ENCODE assay signal across 19 cellular contexts in the genomic region with DNA sequence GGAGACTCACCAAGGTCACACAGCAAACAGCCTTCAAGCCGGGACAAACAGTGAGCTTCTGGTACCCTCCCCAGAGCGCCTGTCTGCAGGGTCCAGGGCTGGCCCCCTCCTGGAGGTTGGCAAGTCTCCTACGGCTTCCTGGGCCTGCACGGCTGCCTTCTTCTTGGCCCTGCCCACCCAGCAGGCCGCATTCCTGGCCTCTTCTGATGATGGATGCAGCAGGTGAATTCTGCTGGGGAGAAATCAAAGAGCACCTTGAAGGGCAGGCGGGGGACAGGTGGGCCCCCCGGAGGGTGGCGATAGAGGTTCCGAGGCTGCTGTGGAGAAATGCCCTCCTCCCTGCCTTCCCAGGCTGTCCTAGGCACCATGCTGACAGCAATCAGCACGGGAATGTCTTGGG. TPM values are rescaled to one million over a fixed set of nuclear protein-coding genes. Genes with fewer than 3 reads are reported as not detected.
DNase-seq lines count a peak whose midpoint lies in the region; ATAC-seq, FAIRE-seq and TF ChIP-seq lines count a peak whose summit lies in the region.
"Had no signal": no experiment of that assay in that cellular context is flagged by ENCODE, and none has a peak within 500 bp of the region (broad histone marks: within the 10 kb centered on the region; RNA-seq: fewer than 3 reads in every experiment).

No MANE protein-coding gene starts in this region.

- no peaks in the 10 kb centered on the region for H3K79me1 ChIP-seq in H1 (ENCODE audit: low read depth, low read length)

- H3K23me2 ChIP-seq in H1 (ENCODE audit: low read depth, low read length), result no peaks in the 10 kb centered on the region

- POLR2A ChIA-PET in H1 (lab: Charles Lee; ENCODE audit: partially characterized antibody), result no interaction called here

- H2BK15ac ChIP-seq in H1 (ENCODE audit: low read length), result no peak overlapping the region

- H3K27ac ChIP-seq in H1 (ENCODE audit: low read depth, low read length), result no peak overlapping the region
- no peak overlapping the region for H3K27ac ChIP-seq in upper lobe of left lung
- H3K27ac ChIP-seq: BLaER1 had no signal

- no peak for FAIRE-seq in H1 (lab: Jason Lieb, UNC)
- FAIRE-seq: GM12892, GM18507, H54, HepG2 had no signal

- peak; percentile 62 for DNase-seq in H7
- DNase-seq in H1 (ENCODE audit: low read depth in 1 of 2, low spot score in 2 of 2), result no peak
- peak; percentile 28 for DNase-seq in iPS-NIHi7 (ENCODE audit: extremely low spot score)
- peak; percentile 8 to 42 for DNase-seq in upper lobe of left lung
- no peak for DNase-seq in NCI-H2227 treated with DMSO at 0.1 percent for 48 hours (lab: John Stamatoyannopoulos, UW)
- DNase-seq: 8988T; CD4-positive, alpha-beta memory T cell; DMS153; DMS79; GDM1 had no signal

- no peak overlapping the region for H2BK12ac ChIP-seq in H1 (ENCODE audit: low read depth, low read length)

- no peak overlapping the region for H3K9ac ChIP-seq in H1 (replicated peaks in 1 of 4; ENCODE audit: extremely low read depth in 1 of 4, low read depth in 3 of 4, low read length in 3 of 4)
- H3K9ac ChIP-seq: BLaER1 had no signal

- TF ChIP-seq RAD21 in H1 (IDR thresholded peaks at IDR 0.05 in 1 of 2, conservative IDR thresholded peaks at IDR 0.05 in 1 of 2; ENCODE audit: low read depth in 2 of 2, low read length in 2 of 2), result no peak

- no peak overlapping the region for H3K56ac ChIP-seq in H1 (replicated peaks; ENCODE audit: insufficient read length, low read depth, low read length)

- H2AFZ ChIP-seq in H1 (ENCODE audit: low read length), result no peak overlapping the region

- H3K4me2 ChIP-seq in H1 (ENCODE audit: insufficient read depth in 1 of 2, low read depth in 2 of 2, low read length in 2 of 2), result peak overlapping the region in 1 of 2 experiments; percentile 24; a peak in 1 of 4 replicates
- H3K4me2 ChIP-seq: BLaER1 had no signal

- TF ChIP-seq CTCF in H1 (IDR thresholded peaks at IDR 0.05; ENCODE audit: control extremely low read depth in 1 of 3, insufficient read depth in 1 of 3, low read depth in 1 of 3, low read length in 3 of 3) (peak in 1 of 3 experiments; percentile 3; a peak in 2 of 4 replicates), upper lobe of left lung (IDR thresholded peaks at IDR 0.05) (no peak)

- H3K36me3 ChIP-seq in H7 (replicated peaks; ENCODE audit: control insufficient read depth, insufficient read depth, low read length), result no peaks in the 10 kb centered on the region
- no peaks in the 10 kb centered on the region for H3K36me3 ChIP-seq in H1 (ENCODE audit: control insufficient read depth in 2 of 4, insufficient read depth in 4 of 4, low read length in 3 of 4)
- H3K36me3 ChIP-seq in upper lobe of left lung, result no peaks in the 10 kb centered on the region
- H3K36me3 ChIP-seq: BLaER1 had no signal

- H3K27me3 ChIP-seq in H7 (ENCODE audit: control insufficient read depth, insufficient read depth, low read length) (no peaks in the 10 kb centered on the region), H1 (replicated peaks in 1 of 4; ENCODE audit: control insufficient read depth in 3 of 4, extremely low read depth in 1 of 4, insufficient read depth in 3 of 4, low read length in 3 of 4) (no peaks in the 10 kb centered on the region), upper lobe of left lung (no peaks in the 10 kb centered on the region)
- H3K27me3 ChIP-seq: BLaER1 had no signal

- 55% methylated on average over 10 of the region's 10 CpGs; no CpG with 5 or more reads in 1 of the 2 experiments for WGBS in H1 (ENCODE audit: extremely low coverage in 1 of 2, insufficient coverage in 1 of 2, insufficient read length in 1 of 2, insufficient replicate concordance in 2 of 2, low coverage in 1 of 2, low lambda C conversion rate in 2 of 2, missing lambda C conversion rate in 1 of 2), 2 experiments
- 80 to 86% methylated on average over 6 to 10 of the region's 10 CpGs for WGBS in upper lobe of left lung, 2 donors

- no peaks in the 10 kb centered on the region for H3K79me2 ChIP-seq in H1 (ENCODE audit: control insufficient read depth in 1 of 2, insufficient read depth in 2 of 2, low read length in 2 of 2)

- H3K4me3 ChIP-seq in H7 (ENCODE audit: insufficient read depth, low read depth, low read length) (no peak overlapping the region), H1 (ENCODE audit: extremely low read depth in 1 of 4, insufficient read depth in 2 of 4, low read depth in 3 of 4, low read length in 4 of 4) (no peak overlapping the region), upper lobe of left lung (no peak overlapping the region)
- H3K4me3 ChIP-seq: BLaER1 had no signal

- H2BK20ac ChIP-seq in H1 (ENCODE audit: low read length), result no peak overlapping the region

- no peak overlapping the region for H2BK5ac ChIP-seq in H1 (ENCODE audit: low read depth, low read length)

- H4K8ac ChIP-seq in H1 (ENCODE audit: extremely low read depth, insufficient read depth, low read length), result no peak overlapping the region

- CTCF ChIA-PET in H1 (lab: Charles Lee; ENCODE audit: partially characterized antibody), result interaction anchor here (0.8 to 9.8 kb wide), 20 partner anchors 9 to 444 kb away, joined by 3 to 299 read pairs (median 6); no protein-coding TSS in a partner anchor

- no peak for TF ChIP-seq EP300 in H1 (IDR thresholded peaks at IDR 0.05; ENCODE audit: borderline replicate concordance in 1 of 2, low read depth in 2 of 2, low read length in 2 of 2)
- TF ChIP-seq EP300 in upper lobe of left lung (IDR thresholded peaks at IDR 0.05), result no peak

- no peak overlapping the region for H3K23ac ChIP-seq in H1 (ENCODE audit: insufficient read length)

- H2BK120ac ChIP-seq in H1 (replicated peaks; ENCODE audit: low read depth, low read length), result no peak overlapping the region

- no peak overlapping the region for H3K18ac ChIP-seq in H1 (ENCODE audit: extremely low read depth, low read length)

- no peaks in the 10 kb centered on the region for H4K20me1 ChIP-seq in H1 (replicated peaks in 1 of 2; ENCODE audit: control insufficient read depth in 1 of 2, insufficient read depth in 2 of 2, low read length in 2 of 2)
- H4K20me1 ChIP-seq: BLaER1 had no signal

- H3K4me1 ChIP-seq in H1 (replicated peaks in 1 of 4; ENCODE audit: control insufficient read depth in 3 of 4, insufficient read depth in 4 of 4, low read length in 3 of 4) (peaks cover 0 to 8% (median 3%) of the 10 kb centered on the region in 4 experiments; a peak in 6 of 7 replicates), upper lobe of left lung (peaks cover 0 to 21% (median 10%) of the 10 kb centered on the region in 4 donors)

- ATAC-seq in upper lobe of left lung (ENCODE audit: low FRiP score in 2 of 2), result no peak
- no peak for ATAC-seq in GM18858 (IDR thresholded peaks at IDR 0.05; ENCODE audit: unreplicated experiment)
- ATAC-seq in GM18873 (IDR thresholded peaks at IDR 0.05; ENCODE audit: low FRiP score, unreplicated experiment), result no peak
- ATAC-seq: HepG2 had no signal

- no peak overlapping the region for H4K91ac ChIP-seq in H1 (replicated peaks; ENCODE audit: insufficient read length, low read length)

- H3K9me3 ChIP-seq in H1 (ENCODE audit: insufficient read depth in 2 of 2, low read depth in 1 of 2, low read length in 1 of 2), result no peaks in the 10 kb centered on the region
- no peaks in the 10 kb centered on the region for H3K9me3 ChIP-seq in upper lobe of left lung
- H3K9me3 ChIP-seq: BLaER1 had no signal

- no peak overlapping the region for H2AK5ac ChIP-seq in H1 (ENCODE audit: low read depth, low read length)

- no peak overlapping the region for H3K14ac ChIP-seq in H1 (ENCODE audit: insufficient read length)

- no peak for TF ChIP-seq POLR2A in H1 (IDR thresholded peaks at IDR 0.05; ENCODE audit: control extremely low read depth in 1 of 2, low read depth in 2 of 2, low read length in 2 of 2)
- TF ChIP-seq POLR2A in upper lobe of left lung (IDR thresholded peaks at IDR 0.05), result no peak

- H3K4ac ChIP-seq in H1 (replicated peaks; ENCODE audit: insufficient read length, low read depth, low read length), result no peak overlapping the region

- no peak overlapping the region for H4K5ac ChIP-seq in H1 (ENCODE audit: insufficient read length, low read depth, low read length)

TF ChIP-seq in H1, 55 proteins besides CTCF, POLR2A, EP300 and RAD21:
- TF ChIP-seq JUND (IDR thresholded peaks at IDR 0.05; ENCODE audit: low read length) (no peak), TEAD4 (IDR thresholded peaks at IDR 0.05; ENCODE audit: low read depth, low read length) (0 out of 2 replicates have a peak, but pooled peaks have one; percentile 52), HDAC2 (IDR thresholded peaks at IDR 0.05; ENCODE audit: borderline replicate concordance in 1 of 2, low read depth in 2 of 2, low read length in 2 of 2) (peak in 1 of 2 experiments; percentile 49; a peak in 1 of 4 replicates)

RNA-seq across cellular contexts. Expression of a gene that starts 3.8 kb away (rescaled TPM):
- 1.6 and 2.1 TPM in 2 replicates for total RNA-seq in H7 (2014; rRNA removed; shearing (Covaris generic))
- total RNA-seq in H1 (2021; fragmentation: NEBNext Ultra II Directional; extraction: Animal tissue kit (Norgen Biotek cat#: 25700)), result 1.8 and 1.9 TPM in 2 replicates
- polyA plus RNA-seq in H1 (2011; rRNA removed), result 1.0 and 1.6 TPM in 2 replicates
- 0.83 TPM for polyA plus RNA-seq in H1 (2011; cell fraction: cytosol; rRNA removed)
- polyA plus RNA-seq in H1 (2011; cell fraction: nucleus; rRNA removed), result 1.8 TPM
- 0.77 to 1.4 TPM (median 1.2 TPM) in 4 replicates for polyA plus RNA-seq in H1 (2012, experiment 1 of 2)
- 0.79 TPM for polyA plus RNA-seq in H1 (2012, experiment 2 of 2)
- 0.89 TPM for polyA plus RNA-seq in H1 (2013, experiment 1 of 2)
- 0.81 TPM for polyA plus RNA-seq in H1 (2013, experiment 2 of 2)
- polyA minus RNA-seq in H1 (2011; rRNA and poly(A)+ RNA removed), result 1.1 TPM in 2 replicates
- polyA minus RNA-seq in H1 (2011; cell fraction: cytosol; rRNA and poly(A)+ RNA removed), result 0.37 TPM
- 1.00 TPM for polyA minus RNA-seq in H1 (2011; cell fraction: nucleus; rRNA and poly(A)+ RNA removed)
- total RNA-seq in upper lobe of left lung, result 1 to 10 TPM in 2 of 6 donors, under 1 TPM in 3, not detected in 1; 0.29 to 1.7 (median 0.78) TPM
- polyA plus RNA-seq: AG04450, CD14-positive monocyte, HepG2 had no signal

Comparison
In these comparisons a context has a peak if more than half of its experiments do, and no peak if none do; other contexts are left out.
1. DNase-seq: peak in H7 (single experiment), iPS-NIHi7 (single experiment) and upper lobe of left lung (2 of 2); none in H1 (0 of 2) and NCI-H2227 treated with DMSO at 0.1 percent for 48 hours (single experiment).